In genomic region chr7:44849277-44850210, GRCh38 we compare ENCODE assay signal across 8 cellular contexts. TPM values are rescaled to one million over a fixed set of nuclear protein-coding genes. Genes with fewer than 3 reads are reported as not detected.
A peak's percentile ranks its signal among the peaks of the same experiment; 100 is the strongest.
DNase-seq lines count a peak whose midpoint lies in the region; TF ChIP-seq lines count a peak whose summit lies in the region.
"Had no signal": no experiment of that assay in that cellular context is flagged by ENCODE, and none has a peak within 500 bp of the region (broad histone marks: within the 10 kb centered on the region; RNA-seq: fewer than 3 reads in every experiment).

No MANE protein-coding gene starts in this region.

- no peak for TF ChIP-seq POLR2A in breast epithelium (IDR thresholded peaks at IDR 0.05)

- H3K4me2 ChIP-seq in MM.1S (ENCODE audit: low read depth, low read length) (peak overlapping the region; percentile 58; the same call in 1 of the 2 replicates), osteoblast (ENCODE audit: insufficient read depth, low read length) (peak overlapping the region; percentile 85)

- peaks cover 22% of the 10 kb centered on the region; the same call in 1 of the 2 replicates for H4K20me1 ChIP-seq in MM.1S (ENCODE audit: insufficient read depth, low read length)
- peaks cover 7% of the 10 kb centered on the region for H4K20me1 ChIP-seq in osteoblast (ENCODE audit: insufficient read depth, low read length)

- peaks cover 14% of the 10 kb centered on the region; the same call in 1 of the 2 replicates for H3K4me1 ChIP-seq in MM.1S (ENCODE audit: low read length)
- H3K4me1 ChIP-seq in breast epithelium, result peaks cover 3 to 4% of the 10 kb centered on the region in 2 donors
- peaks cover 27% of the 10 kb centered on the region for H3K4me1 ChIP-seq in osteoblast (ENCODE audit: insufficient read depth, low read length)

- TF ChIP-seq CTCF in MM.1S (IDR thresholded peaks at IDR 0.05; ENCODE audit: low read length) (no peak), breast epithelium (IDR thresholded peaks at IDR 0.05) (no peak), osteoblast (IDR thresholded peaks at IDR 0.05; ENCODE audit: extremely low read depth, low read depth, low read length) (no peak)

- H3K27me3 ChIP-seq in MM.1S (replicated peaks; ENCODE audit: insufficient read depth, low read length) (no peaks in the 10 kb centered on the region), breast epithelium (no peaks in the 10 kb centered on the region), osteoblast (ENCODE audit: insufficient read depth, low read length) (no peaks in the 10 kb centered on the region)

- H3K36me3 ChIP-seq in MM.1S (replicated peaks; ENCODE audit: insufficient read depth, low read length), result no peaks in the 10 kb centered on the region
- H3K36me3 ChIP-seq in breast epithelium, result no peaks in the 10 kb centered on the region
- no peaks in the 10 kb centered on the region for H3K36me3 ChIP-seq in osteoblast (ENCODE audit: insufficient read depth, low read length)

- H3K27ac ChIP-seq in MM.1S (ENCODE audit: low read length) (no peak overlapping the region), breast epithelium (no peak overlapping the region), osteoblast (ENCODE audit: low read depth, low read length) (peak overlapping the region; percentile 80)

- H3K4me3 ChIP-seq in MM.1S (ENCODE audit: low read length) (peak overlapping the region; percentile 67), breast epithelium (peak overlapping the region in 2 of 3 donors; percentile 68 to 93), osteoblast (ENCODE audit: insufficient read depth, low read length) (peak overlapping the region; percentile 71)

- H3K9me2 ChIP-seq in MM.1S (replicated peaks; ENCODE audit: insufficient read depth, low read length), result no peaks in the 10 kb centered on the region

- peaks cover 25% of the 10 kb centered on the region for H3F3A ChIP-seq in MM.1S (ENCODE audit: insufficient read depth, low read length)

- H3K9me3 ChIP-seq in MM.1S (replicated peaks; ENCODE audit: insufficient read depth, low read length), result no peaks in the 10 kb centered on the region
- no peaks in the 10 kb centered on the region for H3K9me3 ChIP-seq in breast epithelium
- H3K9me3 ChIP-seq in osteoblast (ENCODE audit: low read depth, low read length), result no peaks in the 10 kb centered on the region

- peak overlapping the region; percentile 92; the same call in 1 of the 2 replicates for H3K9ac ChIP-seq in MM.1S (ENCODE audit: low read length)

- H3K79me2 ChIP-seq in MM.1S (ENCODE audit: low read length), result peaks cover 31% of the 10 kb centered on the region
- peaks cover 26% of the 10 kb centered on the region for H3K79me2 ChIP-seq in osteoblast (ENCODE audit: insufficient read depth, low read length)

- intact Hi-C loops in breast epithelium (cut with DNase I; ENCODE audit: low total_unique reads), result no loop called here

- H2AFZ ChIP-seq in MM.1S (ENCODE audit: low read length) (no peak overlapping the region), osteoblast (ENCODE audit: low read length) (peak overlapping the region; percentile 89)

- peak; percentile 49 for DNase-seq in Daoy (ENCODE audit: low read depth)
- DNase-seq in MM.1S, result no peak
- no peak for DNase-seq in breast epithelium (ENCODE audit: low spot score in 2 of 2)
- peak; percentile 37 for DNase-seq in osteoblast (ENCODE audit: insufficient read length, low spot score, missing footprints)
- no peak for DNase-seq in UCSD-AML1 (lab: John Stamatoyannopoulos, UW; ENCODE audit: unreplicated experiment)
- no peak for DNase-seq in H4 (ENCODE audit: low spot score)
- DNase-seq in ecto neural progenitor cell (ENCODE audit: low spot score), result no peak
- DNase-seq: NCI-H510A had no signal

RNA-seq across cellular contexts. Expression of gene H2AZ2, which starts 1.7 kb away (rescaled TPM):
- total RNA-seq in Daoy (2014; rRNA removed; shearing (Covaris generic)), result 591 and 679 TPM in 2 replicates
- total RNA-seq in breast epithelium, result 100 to 1,000 TPM; 110 to 140 (median 115) TPM
- total RNA-seq in osteoblast, result 93.7 and 98.1 TPM in 2 replicates
- total RNA-seq in H4 (2014; rRNA removed; shearing (Covaris generic)), result 875 and 937 TPM in 2 replicates

RNA-seq across cellular contexts. Expression of gene PURB, which starts 35.8 kb away (rescaled TPM):
- total RNA-seq in Daoy (2014; rRNA removed; shearing (Covaris generic)), result 32.7 and 42.3 TPM in 2 replicates
- 10 to 100 TPM; 22.7 to 27.2 (median 24.9) TPM for total RNA-seq in breast epithelium
- total RNA-seq in osteoblast, result 22.7 and 22.8 TPM in 2 replicates
- 19.8 and 21.1 TPM in 2 replicates for total RNA-seq in H4 (2014; rRNA removed; shearing (Covaris generic))

RNA-seq across cellular contexts. Expression of gene PPIA, which starts 53.1 kb away (rescaled TPM):
- 8,888 and 8,943 TPM in 2 replicates for total RNA-seq in Daoy (2014; rRNA removed; shearing (Covaris generic))
- total RNA-seq in breast epithelium (1,000 to 10,000 TPM; 1,127 to 1,313 (median 1,259) TPM), osteoblast (1,505 and 1,612 TPM in 2 replicates)
- 13,857 and 15,820 TPM in 2 replicates for total RNA-seq in H4 (2014; rRNA removed; shearing (Covaris generic))

Comparison
In these comparisons a context has a peak if more than half of its experiments do, and no peak if none do; other contexts are left out.
1. DNase-seq: peak in Daoy (single experiment) and osteoblast (single experiment); none in MM.1S (single experiment), breast epithelium (0 of 2), UCSD-AML1 (single experiment), H4 (single experiment) and ecto neural progenitor cell (single experiment).
2. Peak in every context shown above with its lines, with median percentiles within 50 percentile points of each other: H3K4me3 ChIP-seq.